Comparison of ENCODE assay signal across 8 cellular contexts in the genomic region with DNA sequence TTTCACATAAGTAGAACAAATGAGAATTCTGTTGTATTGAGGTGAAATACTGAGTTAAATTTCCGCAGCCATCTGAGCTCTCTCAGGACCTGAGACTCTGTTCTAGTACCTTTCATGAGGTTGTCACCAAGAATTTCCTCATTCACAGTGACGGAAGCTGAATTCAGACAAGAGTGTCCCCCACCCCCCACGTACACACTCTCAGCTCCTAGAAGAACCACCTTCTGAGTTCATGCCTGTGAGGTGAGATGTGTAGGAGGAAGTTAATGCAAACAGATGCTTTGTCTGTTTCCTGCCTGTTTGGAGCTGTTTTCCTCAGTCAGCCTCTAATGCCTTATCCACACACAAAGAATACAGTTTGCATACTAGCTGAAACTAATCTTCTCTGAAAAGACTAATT. TPM values are rescaled to one million over a fixed set of nuclear protein-coding genes. Genes with fewer than 3 reads are reported as not detected.
DNase-seq lines count a peak whose midpoint lies in the region; ATAC-seq and TF ChIP-seq lines count a peak whose summit lies in the region.

No MANE protein-coding gene starts in this region.

- DNase-seq in GM12865 (ENCODE audit: low read depth) (peak; percentile 44), NCI-H2227 treated with DMSO at 0.1 percent for 48 hours (lab: John Stamatoyannopoulos, UW) (no peak), NCI-H69 (lab: John Stamatoyannopoulos, UW) (no peak), right atrium auricular region (ENCODE audit: low spot score) (no peak)
- peak; percentile 82 for DNase-seq in activated CD4-positive, alpha-beta T cell treated with anti-CD3 and anti-CD28 coated beads for 48 hours
- no peak for DNase-seq in activated naive CD8-positive, alpha-beta T cell treated with anti-CD3 and anti-CD28 coated beads, Interleukin-2, amount 10 ng/mL, durations not matched to agents 7 days and 5 days
- DNase-seq in stimulated activated CD4-positive, alpha-beta T cell treated with anti-CD3 and anti-CD28 coated beads, Interleukin-2, amount 100 ng/mL, for 4 hours (ENCODE audit: low read depth): peak; percentile 68

- no peaks in the 10 kb centered on the region for H3K27me3 ChIP-seq in right atrium auricular region

- H3K9me3 Mint-ChIP-seq in activated naive CD8-positive, alpha-beta T cell treated with anti-CD3 and anti-CD28 coated beads, Interleukin-2, amount 10 ng/mL, durations not matched to agents 7 days and 5 days: no peaks in the 10 kb centered on the region

- no peaks in the 10 kb centered on the region for H3K27me3 Mint-ChIP-seq in activated naive CD8-positive, alpha-beta T cell treated with anti-CD3 and anti-CD28 coated beads, Interleukin-2, amount 10 ng/mL, durations not matched to agents 7 days and 5 days

- no peaks in the 10 kb centered on the region for H3K9me3 ChIP-seq in right atrium auricular region

- H3K4me3 Mint-ChIP-seq in activated naive CD8-positive, alpha-beta T cell treated with anti-CD3 and anti-CD28 coated beads, Interleukin-2, amount 10 ng/mL, durations not matched to agents 7 days and 5 days: peak overlapping the region; percentile 67

- no peak for TF ChIP-seq CTCF in GM12865 (IDR thresholded peaks at IDR 0.05; ENCODE audit: insufficient read depth, low read depth, low read length, missing control alignments)
- no peak for TF ChIP-seq CTCF in right atrium auricular region (IDR thresholded peaks at IDR 0.05)

- POLR2A ChIA-PET in activated naive CD8-positive, alpha-beta T cell treated with anti-CD3 and anti-CD28 coated beads, Interleukin-2, amount 10 ng/mL, durations not matched to agents 7 days and 5 days (lab: Charles Lee): interaction anchor here (0.6 to 3.3 kb wide), 15 partner anchors 8 to 1053 kb away, joined by 3 to 76 read pairs (median 5); a partner anchor contains a TSS

- peaks cover 49% of the 10 kb centered on the region for H3K4me1 Mint-ChIP-seq in activated naive CD8-positive, alpha-beta T cell treated with anti-CD3 and anti-CD28 coated beads, Interleukin-2, amount 10 ng/mL, durations not matched to agents 7 days and 5 days

- ATAC-seq in activated naive CD8-positive, alpha-beta T cell treated with anti-CD3 and anti-CD28 coated beads, Interleukin-2, amount 10 ng/mL, durations not matched to agents 7 days and 5 days (ENCODE audit: low read depth): peak; percentile 85
- no peak for ATAC-seq in GM18870 (IDR thresholded peaks at IDR 0.05; ENCODE audit: unreplicated experiment)

- peak overlapping the region; percentile 90 for H3K27ac Mint-ChIP-seq in activated naive CD8-positive, alpha-beta T cell treated with anti-CD3 and anti-CD28 coated beads, Interleukin-2, amount 10 ng/mL, durations not matched to agents 7 days and 5 days

- peaks cover 39% of the 10 kb centered on the region for H3K36me3 Mint-ChIP-seq in activated naive CD8-positive, alpha-beta T cell treated with anti-CD3 and anti-CD28 coated beads, Interleukin-2, amount 10 ng/mL, durations not matched to agents 7 days and 5 days

- no peaks in the 10 kb centered on the region for H3K4me1 ChIP-seq in right atrium auricular region

- no peaks in the 10 kb centered on the region for H3K36me3 ChIP-seq in right atrium auricular region

- no peak overlapping the region for H3K27ac ChIP-seq in right atrium auricular region

- H3K4me3 ChIP-seq in GM12865 (ENCODE audit: low read depth, low read length): no peak overlapping the region
- H3K4me3 ChIP-seq in right atrium auricular region: no peak overlapping the region

RNA-seq across cellular contexts. Expression of a gene that starts 18.2 kb away (rescaled TPM):
- 100 to 1,000 TPM in 1 of 2 experiments, 10 to 100 TPM in 1; 98.5 to 100 TPM for total RNA-seq in activated naive CD8-positive, alpha-beta T cell treated with anti-CD3 and anti-CD28 coated beads, Interleukin-2, amount 10 ng/mL, durations not matched to agents 7 days and 5 days
- 10 to 100 TPM in 1 of 2 donors, 1 to 10 TPM in 1; 9.8 to 47.2 TPM for total RNA-seq in right atrium auricular region

Comparison
In these comparisons a context has a peak if more than half of its experiments do, and no peak if none do; other contexts are left out.
1. DNase-seq: peak in GM12865 (single experiment), activated CD4-positive, alpha-beta T cell treated with anti-CD3 and anti-CD28 coated beads for 48 hours (single experiment) and stimulated activated CD4-positive, alpha-beta T cell treated with anti-CD3 and anti-CD28 coated beads, Interleukin-2, amount 100 ng/mL, for 4 hours (single experiment); none in activated naive CD8-positive, alpha-beta T cell treated with anti-CD3 and anti-CD28 coated beads, Interleukin-2, amount 10 ng/mL, durations not matched to agents 7 days and 5 days (single experiment), NCI-H2227 treated with DMSO at 0.1 percent for 48 hours (single experiment), NCI-H69 (single experiment) and right atrium auricular region (single experiment).